14 cellular contexts compared by ENCODE assay signal in the genomic region with DNA sequence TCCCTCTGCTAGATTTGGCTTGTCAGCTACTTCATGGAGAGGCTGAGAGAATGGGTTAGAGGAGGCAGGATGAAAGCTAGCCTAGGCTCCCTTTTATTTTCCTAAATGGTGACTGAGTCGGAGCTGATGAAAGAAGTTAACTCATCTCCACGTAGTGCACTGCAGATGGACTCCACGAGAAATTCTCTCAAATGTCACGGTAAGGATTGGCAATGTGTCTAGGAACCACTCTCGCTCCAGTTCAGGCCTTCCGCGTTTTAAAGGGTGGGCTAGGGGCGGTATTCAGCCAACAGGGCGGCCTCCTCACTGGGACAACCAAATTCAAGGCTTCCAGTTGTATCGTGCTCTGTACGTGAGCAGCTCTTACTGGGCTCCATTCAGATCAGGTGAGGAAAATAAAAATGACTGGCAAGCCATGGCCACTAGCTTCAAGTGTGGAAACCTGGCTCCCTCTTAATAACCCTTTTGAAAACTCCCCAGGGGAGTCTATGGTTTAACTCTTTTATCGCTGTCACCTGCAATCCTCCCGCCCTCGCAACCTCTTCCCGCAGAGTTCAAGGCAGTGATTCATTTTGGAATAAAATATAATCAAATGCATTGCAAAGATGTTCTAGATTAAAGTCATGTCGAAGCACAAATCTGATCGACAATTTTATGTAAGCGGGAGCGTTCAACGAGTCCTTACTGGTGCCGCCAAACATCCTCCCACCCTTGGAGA. TPM values are rescaled to one million over a fixed set of nuclear protein-coding genes. Genes with fewer than 3 reads are reported as not detected.
DNase-seq lines count a peak whose midpoint lies in the region; TF ChIP-seq lines count a peak whose summit lies in the region.
"Had no signal": no experiment of that assay in that cellular context is flagged by ENCODE, and none has a peak within 500 bp of the region (broad histone marks: within the 10 kb centered on the region; RNA-seq: fewer than 3 reads in every experiment).

No MANE protein-coding gene starts in this region.

- intact Hi-C loops in MCF 10A (cut with micrococcal nuclease): no loop called here
- intact Hi-C loops in breast epithelium (cut with DNase I; ENCODE audit: low total_unique reads): no loop called here
- intact Hi-C loops in testis (cut with DNase I; ENCODE audit: low total_unique reads): no loop called here

- H3K27me3 Mint-ChIP-seq in MCF 10A (ENCODE audit: insufficient read depth, unreplicated experiment) (no peaks in the 10 kb centered on the region), brain (peaks cover 38% of the 10 kb centered on the region)

- peaks cover 13% of the 10 kb centered on the region for H3K4me1 Mint-ChIP-seq in MCF 10A (ENCODE audit: insufficient read depth, unreplicated experiment)
- H3K4me1 Mint-ChIP-seq in brain: peaks cover 25% of the 10 kb centered on the region

- no TSS peak for BruUV-seq in MCF 10A (replicated peaks; lab: Mats Ljungman, UMichigan)

- H3K9me3 ChIP-seq in breast epithelium: no peaks in the 10 kb centered on the region
- H3K9me3 ChIP-seq in testis: no peaks in the 10 kb centered on the region
- H3K9me3 ChIP-seq: thyroid gland had no signal

- H3K4me3 Mint-ChIP-seq in MCF 10A (ENCODE audit: unreplicated experiment): peak overlapping the region; percentile 80
- peak overlapping the region; percentile 91 to 99 (median 94) for H3K4me3 Mint-ChIP-seq in brain

- DNase-seq in MCF 10A (ENCODE audit: unreplicated experiment): no peak
- DNase-seq in breast epithelium (ENCODE audit: low spot score in 2 of 2): no peak
- DNase-seq in left kidney (ENCODE audit: low read depth, low spot score): peak; percentile 19
- DNase-seq in testis: no peak
- DNase-seq in SKM-1 treated with dmso at 0.1 percent for 144 hours (lab: John Stamatoyannopoulos, UW; ENCODE audit: unreplicated experiment): no peak
- DNase-seq in HuH-7 (ENCODE audit: low spot score): no peak
- DNase-seq in 8988T: no peak
- DNase-seq: activated effector memory CD4-positive, alpha-beta T cell treated with Interleukin-2 at 50 U/mL for 16 hours; HFFc6; stimulated activated CD4-positive, alpha-beta T cell treated with anti-CD3 and anti-CD28 coated beads, Interleukin-4, amount 100 ng/mL, for 4 hours; thyroid gland had no signal

- H3K4me1 ChIP-seq in breast epithelium (peaks cover 0 to 3% of the 10 kb centered on the region in 2 donors), testis (no peaks in the 10 kb centered on the region)

- 33 to 34% methylated on average over 21 of the region's 21 CpGs for WGBS in testis, 2 donors

- TF ChIP-seq POLR2A in breast epithelium (IDR thresholded peaks at IDR 0.05): no peak
- TF ChIP-seq POLR2A in testis (IDR thresholded peaks at IDR 0.05): no peak

- H3K36me3 ChIP-seq in breast epithelium (no peaks in the 10 kb centered on the region), testis (ENCODE audit: low read depth, missing control alignments) (no peaks in the 10 kb centered on the region)
- H3K36me3 ChIP-seq: thyroid gland had no signal

- H3K9me3 Mint-ChIP-seq in MCF 10A (ENCODE audit: unreplicated experiment) (no peaks in the 10 kb centered on the region), brain (no peaks in the 10 kb centered on the region)
- H3K9me3 Mint-ChIP-seq: HFFc6 had no signal

- peaks cover 0 to 40% of the 10 kb centered on the region in 2 donors for H3K27me3 ChIP-seq in breast epithelium
- H3K27me3 ChIP-seq in testis: no peaks in the 10 kb centered on the region
- H3K27me3 ChIP-seq: thyroid gland had no signal

- H3K27ac Mint-ChIP-seq in MCF 10A (ENCODE audit: low read depth, unreplicated experiment): peak overlapping the region; percentile 40
- peak overlapping the region in 2 of 5 experiments; percentile 25 to 89 for H3K27ac Mint-ChIP-seq in brain
- H3K27ac Mint-ChIP-seq: HFFc6 had no signal

- H3K36me3 Mint-ChIP-seq in MCF 10A (ENCODE audit: insufficient read depth, unreplicated experiment): no peaks in the 10 kb centered on the region
- H3K36me3 Mint-ChIP-seq in brain: no peaks in the 10 kb centered on the region

- POLR2A ChIA-PET in MCF 10A (lab: Yijun Ruan, JAX): no interaction called here

- TF ChIP-seq CTCF in MCF 10A (IDR thresholded peaks at IDR 0.05; ENCODE audit: unreplicated experiment) (no peak), breast epithelium (IDR thresholded peaks at IDR 0.05) (no peak), brain (conservative IDR thresholded peaks at IDR 0.05) (no peak), testis (IDR thresholded peaks at IDR 0.05) (no peak)

- CTCF ChIA-PET in MCF 10A (lab: Yijun Ruan, JAX): no interaction called here

- H3K4me3 ChIP-seq in breast epithelium (no peak overlapping the region), testis (peak overlapping the region; percentile 34 to 51)
- H3K4me3 ChIP-seq: thyroid gland had no signal

- H3K27ac ChIP-seq in breast epithelium: no peak overlapping the region
- no peak overlapping the region for H3K27ac ChIP-seq in testis
- H3K27ac ChIP-seq: thyroid gland had no signal

RNA-seq across cellular contexts. Expression of a gene that starts 1.3 kb away (rescaled TPM):
- total RNA-seq in MCF 10A (2022) (not detected in 2 replicates), breast epithelium (1 to 10 TPM in 1 of 3 donors, not detected in 2; 2.8 TPM), testis (under 1 TPM; 0.16 to 0.68 TPM)
- polyA plus RNA-seq in brain (ENCODE audit: insufficient read depth, low read depth, low replicate concordance) (36.7 TPM), testis (ENCODE audit: insufficient read depth, low read depth, low replicate concordance) (1.5 TPM)
- total RNA-seq: dermis microvascular lymphatic vessel endothelial cell, HFFc6, RPMI7951, thyroid gland had no signal

Comparison
In these comparisons a context has a peak if more than half of its experiments do, and no peak if none do; other contexts are left out.
1. H3K4me3 ChIP-seq: peak in testis (2 of 2); none in breast epithelium (0 of 3).